1 cellular context compared by ENCODE assay signal in genomic region chr5:179298181-179298993, GRCh38.
TF ChIP-seq lines count a peak whose summit lies in the region.

No MANE protein-coding gene starts in this region.

TF ChIP-seq in H1, 55 proteins besides CTCF, POLR2A, EP300 and RAD21:
- TF ChIP-seq MAFK (IDR thresholded peaks at IDR 0.05; ENCODE audit: low read depth, low read length) (no peak), NANOG (IDR thresholded peaks at IDR 0.05; ENCODE audit: insufficient read depth, low read depth, low read length, poor library complexity, severe bottlenecking) (no peak), SIRT6 (IDR thresholded peaks at IDR 0.05; ENCODE audit: low read length) (no peak), MAX (IDR thresholded peaks at IDR 0.05) (no peak), TEAD4 (IDR thresholded peaks at IDR 0.05; ENCODE audit: low read depth, low read length) (no peak), RXRA (IDR thresholded peaks at IDR 0.05; ENCODE audit: insufficient read depth, low read depth, low read length) (no peak), KDM1A (IDR thresholded peaks at IDR 0.05; ENCODE audit: borderline replicate concordance, low read length) (no peak), TBP (IDR thresholded peaks at IDR 0.05; ENCODE audit: low read depth, low read length) (no peak), RFX5 (IDR thresholded peaks at IDR 0.05; ENCODE audit: borderline replicate concordance, low read depth, low read length) (no peak), BACH1 (IDR thresholded peaks at IDR 0.05; ENCODE audit: low read length) (no peak), ZNF274 (IDR thresholded peaks at IDR 0.05; ENCODE audit: borderline replicate concordance, extremely low read depth, low read length) (no peak), CBX5 (IDR thresholded peaks at IDR 0.05; ENCODE audit: low read depth, low read length) (no peak), E2F6 (IDR thresholded peaks at IDR 0.05) (no peak)
- TF ChIP-seq, protein P1, sequence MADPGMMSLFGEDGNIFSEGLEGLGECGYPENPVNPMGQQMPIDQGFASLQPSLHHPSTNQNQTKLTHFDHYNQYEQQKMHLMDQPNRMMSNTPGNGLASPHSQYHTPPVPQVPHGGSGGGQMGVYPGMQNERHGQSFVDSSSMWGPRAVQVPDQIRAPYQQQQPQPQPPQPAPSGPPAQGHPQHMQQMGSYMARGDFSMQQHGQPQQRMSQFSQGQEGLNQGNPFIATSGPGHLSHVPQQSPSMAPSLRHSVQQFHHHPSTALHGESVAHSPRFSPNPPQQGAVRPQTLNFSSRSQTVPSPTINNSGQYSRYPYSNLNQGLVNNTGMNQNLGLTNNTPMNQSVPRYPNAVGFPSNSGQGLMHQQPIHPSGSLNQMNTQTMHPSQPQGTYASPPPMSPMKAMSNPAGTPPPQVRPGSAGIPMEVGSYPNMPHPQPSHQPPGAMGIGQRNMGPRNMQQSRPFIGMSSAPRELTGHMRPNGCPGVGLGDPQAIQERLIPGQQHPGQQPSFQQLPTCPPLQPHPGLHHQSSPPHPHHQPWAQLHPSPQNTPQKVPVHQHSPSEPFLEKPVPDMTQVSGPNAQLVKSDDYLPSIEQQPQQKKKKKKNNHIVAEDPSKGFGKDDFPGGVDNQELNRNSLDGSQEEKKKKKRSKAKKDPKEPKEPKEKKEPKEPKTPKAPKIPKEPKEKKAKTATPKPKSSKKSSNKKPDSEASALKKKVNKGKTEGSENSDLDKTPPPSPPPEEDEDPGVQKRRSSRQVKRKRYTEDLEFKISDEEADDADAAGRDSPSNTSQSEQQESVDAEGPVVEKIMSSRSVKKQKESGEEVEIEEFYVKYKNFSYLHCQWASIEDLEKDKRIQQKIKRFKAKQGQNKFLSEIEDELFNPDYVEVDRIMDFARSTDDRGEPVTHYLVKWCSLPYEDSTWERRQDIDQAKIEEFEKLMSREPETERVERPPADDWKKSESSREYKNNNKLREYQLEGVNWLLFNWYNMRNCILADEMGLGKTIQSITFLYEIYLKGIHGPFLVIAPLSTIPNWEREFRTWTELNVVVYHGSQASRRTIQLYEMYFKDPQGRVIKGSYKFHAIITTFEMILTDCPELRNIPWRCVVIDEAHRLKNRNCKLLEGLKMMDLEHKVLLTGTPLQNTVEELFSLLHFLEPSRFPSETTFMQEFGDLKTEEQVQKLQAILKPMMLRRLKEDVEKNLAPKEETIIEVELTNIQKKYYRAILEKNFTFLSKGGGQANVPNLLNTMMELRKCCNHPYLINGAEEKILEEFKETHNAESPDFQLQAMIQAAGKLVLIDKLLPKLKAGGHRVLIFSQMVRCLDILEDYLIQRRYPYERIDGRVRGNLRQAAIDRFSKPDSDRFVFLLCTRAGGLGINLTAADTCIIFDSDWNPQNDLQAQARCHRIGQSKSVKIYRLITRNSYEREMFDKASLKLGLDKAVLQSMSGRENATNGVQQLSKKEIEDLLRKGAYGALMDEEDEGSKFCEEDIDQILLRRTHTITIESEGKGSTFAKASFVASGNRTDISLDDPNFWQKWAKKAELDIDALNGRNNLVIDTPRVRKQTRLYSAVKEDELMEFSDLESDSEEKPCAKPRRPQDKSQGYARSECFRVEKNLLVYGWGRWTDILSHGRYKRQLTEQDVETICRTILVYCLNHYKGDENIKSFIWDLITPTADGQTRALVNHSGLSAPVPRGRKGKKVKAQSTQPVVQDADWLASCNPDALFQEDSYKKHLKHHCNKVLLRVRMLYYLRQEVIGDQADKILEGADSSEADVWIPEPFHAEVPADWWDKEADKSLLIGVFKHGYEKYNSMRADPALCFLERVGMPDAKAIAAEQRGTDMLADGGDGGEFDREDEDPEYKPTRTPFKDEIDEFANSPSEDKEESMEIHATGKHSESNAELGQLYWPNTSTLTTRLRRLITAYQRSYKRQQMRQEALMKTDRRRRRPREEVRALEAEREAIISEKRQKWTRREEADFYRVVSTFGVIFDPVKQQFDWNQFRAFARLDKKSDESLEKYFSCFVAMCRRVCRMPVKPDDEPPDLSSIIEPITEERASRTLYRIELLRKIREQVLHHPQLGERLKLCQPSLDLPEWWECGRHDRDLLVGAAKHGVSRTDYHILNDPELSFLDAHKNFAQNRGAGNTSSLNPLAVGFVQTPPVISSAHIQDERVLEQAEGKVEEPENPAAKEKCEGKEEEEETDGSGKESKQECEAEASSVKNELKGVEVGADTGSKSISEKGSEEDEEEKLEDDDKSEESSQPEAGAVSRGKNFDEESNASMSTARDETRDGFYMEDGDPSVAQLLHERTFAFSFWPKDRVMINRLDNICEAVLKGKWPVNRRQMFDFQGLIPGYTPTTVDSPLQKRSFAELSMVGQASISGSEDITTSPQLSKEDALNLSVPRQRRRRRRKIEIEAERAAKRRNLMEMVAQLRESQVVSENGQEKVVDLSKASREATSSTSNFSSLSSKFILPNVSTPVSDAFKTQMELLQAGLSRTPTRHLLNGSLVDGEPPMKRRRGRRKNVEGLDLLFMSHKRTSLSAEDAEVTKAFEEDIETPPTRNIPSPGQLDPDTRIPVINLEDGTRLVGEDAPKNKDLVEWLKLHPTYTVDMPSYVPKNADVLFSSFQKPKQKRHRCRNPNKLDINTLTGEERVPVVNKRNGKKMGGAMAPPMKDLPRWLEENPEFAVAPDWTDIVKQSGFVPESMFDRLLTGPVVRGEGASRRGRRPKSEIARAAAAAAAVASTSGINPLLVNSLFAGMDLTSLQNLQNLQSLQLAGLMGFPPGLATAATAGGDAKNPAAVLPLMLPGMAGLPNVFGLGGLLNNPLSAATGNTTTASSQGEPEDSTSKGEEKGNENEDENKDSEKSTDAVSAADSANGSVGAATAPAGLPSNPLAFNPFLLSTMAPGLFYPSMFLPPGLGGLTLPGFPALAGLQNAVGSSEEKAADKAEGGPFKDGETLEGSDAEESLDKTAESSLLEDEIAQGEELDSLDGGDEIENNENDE (IDR thresholded peaks at IDR 0.05; ENCODE audit: insufficient replicate concordance, low read length) = no peak
